In genomic region chr20:50456452-50457324, GRCh38 we compare ENCODE assay signal across 12 cellular contexts. TPM values are rescaled to one million over a fixed set of nuclear protein-coding genes. Genes with fewer than 3 reads are reported as not detected.
DNase-seq lines count a peak whose midpoint lies in the region; ATAC-seq, FAIRE-seq and TF ChIP-seq lines count a peak whose summit lies in the region.
"Had no signal": no experiment of that assay in that cellular context is flagged by ENCODE, and none has a peak within 500 bp of the region (broad histone marks: within the 10 kb centered on the region; RNA-seq: fewer than 3 reads in every experiment).

No MANE protein-coding gene starts in this region.

- ATAC-seq in HG03139 (IDR thresholded peaks at IDR 0.05; ENCODE audit: unreplicated experiment) = no peak
- ATAC-seq: stimulated activated memory B cell treated with anti-CD40 and anti-IgM and Interleukin-4, amounts not matched to agents 10 μg/mL and 1 μg/mL and 100 μg/mL, for 72 hours had no signal

- TF ChIP-seq CTCF in AG04449 (IDR thresholded peaks at IDR 0.05; ENCODE audit: insufficient read depth, low read length, missing control alignments) = peak; percentile 16
- TF ChIP-seq CTCF in Calu3 (IDR thresholded peaks at IDR 0.05; ENCODE audit: unreplicated experiment) = no peak
- peak; percentile 33; the same call in 1 of the 2 replicates for TF ChIP-seq CTCF in PC-9 (conservative IDR thresholded peaks at IDR 0.05)
- TF ChIP-seq CTCF in fibroblast of pulmonary artery (IDR thresholded peaks at IDR 0.05; ENCODE audit: low read length, missing control alignments) = peak; percentile 18

- H2AFZ ChIP-seq in PC-9 = no peak overlapping the region

- no peaks in the 10 kb centered on the region for H3K36me3 ChIP-seq in PC-9 (ENCODE audit: low read depth)
- no peaks in the 10 kb centered on the region for H3K36me3 ChIP-seq in CD8-positive, alpha-beta memory T cell (ENCODE audit: insufficient read depth, low read length)

- BruUV-seq in Calu3 (replicated peaks; lab: Mats Ljungman, UMichigan) (no TSS peak), PC-9 (replicated peaks; lab: Mats Ljungman, UMichigan) (no TSS peak)

- no peaks in the 10 kb centered on the region for H3K36me3 Mint-ChIP-seq in Calu3 (ENCODE audit: insufficient read depth, unreplicated experiment)
- no peaks in the 10 kb centered on the region for H3K36me3 Mint-ChIP-seq in CD8-positive, alpha-beta memory T cell

- H3K4me3 Mint-ChIP-seq in Calu3 (ENCODE audit: low read depth, unreplicated experiment) = no peak overlapping the region
- H3K4me3 Mint-ChIP-seq in CD8-positive, alpha-beta memory T cell = no peak overlapping the region
- H3K4me3 Mint-ChIP-seq: stimulated activated memory B cell treated with anti-CD40 and anti-IgM and Interleukin-4, amounts not matched to agents 10 μg/mL and 1 μg/mL and 100 μg/mL, for 72 hours had no signal

- intact Hi-C loops in Calu3 (cut with micrococcal nuclease; ENCODE audit: unreplicated experiment) = no loop called here
- intact Hi-C loops in PC-9 (cut with micrococcal nuclease; ENCODE audit: unreplicated experiment) = no loop called here

- H3K9me3 ChIP-seq in PC-9 (ENCODE audit: insufficient read depth, low read depth) = no peaks in the 10 kb centered on the region
- H3K9me3 ChIP-seq in CD8-positive, alpha-beta memory T cell (ENCODE audit: low read length) = no peaks in the 10 kb centered on the region

- no peaks in the 10 kb centered on the region for H3K27me3 ChIP-seq in PC-9 (ENCODE audit: insufficient read depth, low read depth)
- H3K27me3 ChIP-seq in CD8-positive, alpha-beta memory T cell (ENCODE audit: insufficient read depth, low read length, poor library complexity, severe bottlenecking) = peaks cover 3% of the 10 kb centered on the region

- H3F3A ChIP-seq in PC-9 (ENCODE audit: insufficient read depth, low read depth) = 0 out of 2 replicates have a peak, but pooled peaks cover 5% of the 10 kb centered on the region

- H3K27ac Mint-ChIP-seq in Calu3 (ENCODE audit: unreplicated experiment) = no peak overlapping the region
- H3K27ac Mint-ChIP-seq in CD8-positive, alpha-beta memory T cell = no peak overlapping the region
- H3K27ac Mint-ChIP-seq: stimulated activated memory B cell treated with anti-CD40 and anti-IgM and Interleukin-4, amounts not matched to agents 10 μg/mL and 1 μg/mL and 100 μg/mL, for 72 hours had no signal

- H3K27me3 Mint-ChIP-seq in Calu3 (ENCODE audit: unreplicated experiment) = no peaks in the 10 kb centered on the region
- peaks cover 4 to 9% of the 10 kb centered on the region in 2 donors for H3K27me3 Mint-ChIP-seq in CD8-positive, alpha-beta memory T cell

- no peak for FAIRE-seq in urothelium cell line (lab: Jason Lieb, UNC)

- peaks cover 5% of the 10 kb centered on the region for H3K9me3 Mint-ChIP-seq in Calu3 (ENCODE audit: low read depth, unreplicated experiment)
- no peaks in the 10 kb centered on the region for H3K9me3 Mint-ChIP-seq in CD8-positive, alpha-beta memory T cell

- H3K4me2 ChIP-seq in PC-9 = no peak overlapping the region

- CTCF ChIA-PET in AG04449 (lab: Yijun Ruan, JAX) = interaction anchor here (0.7 to 4.6 kb wide), 4 partner anchors 7 to 279 kb away, joined by 3 to 22 read pairs (median 5); no protein-coding TSS in a partner anchor
- CTCF ChIA-PET in Calu3 (lab: Charles Lee) = interaction anchor here (1.7 kb wide), 1 partner anchor 57 kb away, joined by 5 read pairs; no protein-coding TSS in a partner anchor
- CTCF ChIA-PET in PC-9 (lab: Charles Lee) = no interaction called here
- CTCF ChIA-PET in CD8-positive, alpha-beta memory T cell (lab: Charles Lee) = interaction anchor here (0.5 to 0.9 kb wide), 3 partner anchors 9 to 269 kb away, joined by 3 to 4 read pairs (median 3); no protein-coding TSS in a partner anchor

- POLR2A ChIA-PET in AG04449 (lab: Yijun Ruan, JAX) = interaction anchor here (0.6 to 2.7 kb wide), 2 partner anchors 255 to 265 kb away, joined by 3 to 11 read pairs; partner anchors contain the start of gene CEBPB
- POLR2A ChIA-PET in PC-9 (lab: Charles Lee; ENCODE audit: unreplicated experiment) = interaction anchor here (0.6 kb wide), 1 partner anchor 327 kb away, joined by 4 read pairs; no protein-coding TSS in a partner anchor
- POLR2A ChIA-PET in CD8-positive, alpha-beta memory T cell (lab: Charles Lee) = no interaction called here

- H3K9me2 ChIP-seq in PC-9 (ENCODE audit: insufficient read depth) = no peaks in the 10 kb centered on the region

- H3K27ac ChIP-seq in PC-9 = no peak overlapping the region
- H3K27ac ChIP-seq in CD8-positive, alpha-beta memory T cell (ENCODE audit: low read depth, low read length) = no peak overlapping the region

- H3K4me3 ChIP-seq in AG04449 (ENCODE audit: low read depth, low read length) (no peak overlapping the region), PC-9 (no peak overlapping the region), fibroblast of pulmonary artery (replicated peaks; ENCODE audit: low read depth, low read length) (no peak overlapping the region)
- no peak overlapping the region for H3K4me3 ChIP-seq in CD8-positive, alpha-beta memory T cell (ENCODE audit: low read length)

- DNase-seq in AG04449 (ENCODE audit: low read depth, low spot score) (no peak), Calu3 (peak; percentile 54), PC-9 (no peak), fibroblast of pulmonary artery (ENCODE audit: low read depth) (no peak), urothelium cell line (ENCODE audit: low spot score) (no peak), NCI-H2081 treated with DMSO at 0.1 percent for 48 hours (lab: John Stamatoyannopoulos, UW) (no peak)
- DNase-seq in CD8-positive, alpha-beta memory T cell = no peak
- DNase-seq: amniotic stem cell, DMS153, NCI-H446 treated with DMSO at 0.1 percent for 48 hours had no signal

- H3K4me1 Mint-ChIP-seq in Calu3 (ENCODE audit: low read depth, unreplicated experiment) = peaks cover 23% of the 10 kb centered on the region
- peaks cover 2 to 4% (median 3%) of the 10 kb centered on the region in 3 donors for H3K4me1 Mint-ChIP-seq in CD8-positive, alpha-beta memory T cell

- H3K79me2 ChIP-seq in PC-9 (ENCODE audit: low read depth) = no peaks in the 10 kb centered on the region

- H4K20me1 ChIP-seq in PC-9 (ENCODE audit: insufficient read depth) = no peaks in the 10 kb centered on the region

- peaks cover 30% of the 10 kb centered on the region for H3K4me1 ChIP-seq in PC-9 (replicated peaks; ENCODE audit: insufficient read depth)
- H3K4me1 ChIP-seq in CD8-positive, alpha-beta memory T cell (ENCODE audit: insufficient read depth, low read length) = peaks cover 7% of the 10 kb centered on the region

RNA-seq across cellular contexts. Expression of gene PTPN1, which starts 53.5 kb away (rescaled TPM):
- total RNA-seq in Calu3 (2022) (58.5 and 67.5 TPM in 2 replicates), PC-9 (2021) (46.3 and 59.8 TPM in 2 replicates)
- 10 to 100 TPM; 64.2 to 67.3 TPM for total RNA-seq in CD8-positive, alpha-beta memory T cell
- 35.7 TPM for polyA plus RNA-seq in CD8-positive, alpha-beta memory T cell
